In the genomic region with DNA sequence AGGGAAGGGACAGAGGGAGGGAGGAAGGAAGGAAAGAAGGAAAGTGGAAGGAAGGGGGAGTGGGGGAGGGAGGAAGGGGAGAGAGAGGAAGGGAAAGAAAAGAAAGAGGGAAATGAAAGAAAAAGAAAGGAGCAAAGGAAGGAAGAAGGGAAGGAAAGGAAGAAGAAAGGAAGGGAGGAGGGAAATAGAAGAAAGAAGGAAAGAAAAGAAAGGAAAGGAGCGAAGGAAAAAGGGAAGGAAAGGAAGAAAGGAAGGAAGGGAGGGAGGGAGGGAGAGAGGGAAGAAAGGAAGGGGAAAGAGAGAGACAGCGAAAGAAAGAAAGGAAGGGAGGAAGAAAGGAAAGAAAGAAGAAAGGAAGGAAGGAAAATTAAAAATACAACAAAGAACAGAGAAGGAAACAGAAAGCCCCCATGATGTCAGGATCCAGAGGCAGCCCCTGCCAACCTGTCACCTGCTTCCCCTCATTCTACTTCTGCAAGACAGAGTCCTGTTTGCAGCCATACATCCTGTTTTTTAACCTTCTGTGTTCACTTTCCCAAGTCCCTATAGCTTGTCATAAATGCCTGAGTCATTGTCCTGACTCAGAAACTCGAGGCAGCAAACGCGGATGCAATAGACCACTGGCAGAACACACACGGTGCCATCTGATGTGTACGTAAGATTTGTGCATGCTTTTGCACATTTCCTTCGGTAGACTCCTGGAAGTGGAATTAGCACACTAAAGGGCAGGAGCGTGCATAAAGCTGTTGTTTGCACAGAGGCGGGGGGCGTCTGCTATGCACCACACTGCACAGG, we compare ENCODE assay signal across 13 cellular contexts.
DNase-seq lines count a peak whose midpoint lies in the region; ATAC-seq, FAIRE-seq and TF ChIP-seq lines count a peak whose summit lies in the region.
"Had no signal": no experiment of that assay in that cellular context is flagged by ENCODE, and none has a peak within 500 bp of the region (broad histone marks: within the 10 kb centered on the region; RNA-seq: fewer than 3 reads in every experiment).

No MANE protein-coding gene starts in this region.

- no peak overlapping the region for H3K27ac ChIP-seq in RWPE2 (ENCODE audit: poor library complexity, severe bottlenecking)
- H3K27ac ChIP-seq: gastroesophageal sphincter, WERI-Rb-1 had no signal

- no peaks in the 10 kb centered on the region for H3K4me1 ChIP-seq in RWPE2 (ENCODE audit: insufficient read depth, poor library complexity, severe bottlenecking)
- H3K4me1 ChIP-seq: gastroesophageal sphincter had no signal

- peak; percentile 62; the same call in 2 of the 3 replicates for ATAC-seq in RWPE2 (ENCODE audit: low read depth)
- ATAC-seq in Right ventricle myocardium superior (ENCODE audit: poor library complexity): no peak
- ATAC-seq: gastroesophageal sphincter, left colon had no signal

- TF ChIP-seq CTCF in RWPE2 (IDR thresholded peaks at IDR 0.05; ENCODE audit: poor library complexity, severe bottlenecking) (no peak), epithelial cell of esophagus (IDR thresholded peaks at IDR 0.05; ENCODE audit: insufficient read depth, low read depth, low read length, missing control alignments) (no peak), D721Med (IDR thresholded peaks at IDR 0.05; ENCODE audit: insufficient read depth, missing control alignments) (no peak)

- FAIRE-seq in D721Med (lab: Jason Lieb, UNC): no peak

- no peaks in the 10 kb centered on the region for H3K36me3 ChIP-seq in RWPE2 (ENCODE audit: low read depth)
- H3K36me3 ChIP-seq: gastroesophageal sphincter, WERI-Rb-1 had no signal

- intact Hi-C loops in Right ventricle myocardium superior (cut with DNase I): no loop called here

- H3K9me3 ChIP-seq in RWPE2 (ENCODE audit: severe bottlenecking): no peaks in the 10 kb centered on the region
- H3K9me3 ChIP-seq: gastroesophageal sphincter had no signal

- peaks cover 5% of the 10 kb centered on the region for H3K27me3 ChIP-seq in RWPE2 (ENCODE audit: insufficient read depth, poor library complexity, severe bottlenecking)

- DNase-seq in A172 (ENCODE audit: low spot score): peak; percentile 84
- peak; percentile 48 for DNase-seq in ELR (ENCODE audit: low read depth)
- no peak for DNase-seq in RWPE2 (ENCODE audit: low spot score)
- peak; percentile 2 for DNase-seq in epithelial cell of esophagus (ENCODE audit: low read depth)
- no peak for DNase-seq in RPMI8226
- no peak for DNase-seq in D721Med (ENCODE audit: insufficient read length, low spot score)
- DNase-seq in T-helper 9 cell: no peak
- DNase-seq in Right ventricle myocardium superior: no peak
- DNase-seq: activated naive CD4-positive, alpha-beta T cell; left colon; NCI-H226; WERI-Rb-1 had no signal

- H3K4me3 ChIP-seq in RWPE2 (ENCODE audit: severe bottlenecking): no peak overlapping the region
- no peak overlapping the region for H3K4me3 ChIP-seq in epithelial cell of esophagus (ENCODE audit: low read length)
- H3K4me3 ChIP-seq: gastroesophageal sphincter had no signal

Comparison
In these comparisons a context has a peak if more than half of its experiments do, and no peak if none do; other contexts are left out.
1. DNase-seq: peak in A172 (single experiment), ELR (single experiment) and epithelial cell of esophagus (single experiment); none in RWPE2 (single experiment), RPMI8226 (single experiment), D721Med (single experiment), T-helper 9 cell (single experiment) and Right ventricle myocardium superior (single experiment).